1 cellular context compared by ENCODE assay signal in the genomic region with DNA sequence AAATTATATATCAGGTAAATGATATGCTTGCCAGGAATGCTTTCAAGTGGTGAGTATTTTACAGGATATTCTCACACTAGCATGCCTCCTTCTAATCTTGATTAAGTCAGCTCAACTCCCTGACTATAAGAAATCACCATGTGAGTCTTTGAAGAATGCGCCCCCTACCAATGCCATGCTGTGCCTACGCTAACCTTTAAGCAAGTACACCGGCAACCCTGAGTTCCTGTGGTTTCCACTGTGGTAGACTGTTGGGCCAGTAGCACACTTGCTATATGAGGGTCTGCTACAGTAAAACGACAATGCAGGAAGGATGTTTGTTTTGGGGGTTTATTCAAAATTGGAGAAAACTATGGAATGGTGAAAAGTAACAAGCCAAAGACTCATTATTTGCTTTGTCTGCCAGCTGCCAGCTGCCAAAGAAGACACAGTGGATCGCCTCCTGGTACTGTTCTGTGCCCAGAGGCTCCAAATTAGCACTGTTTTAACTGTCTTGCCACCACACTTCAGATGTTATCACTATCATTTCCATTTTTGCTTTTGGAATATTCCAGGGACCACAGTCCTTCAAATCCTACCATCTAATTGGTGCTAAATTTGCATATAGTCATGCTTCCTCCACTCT.
TF ChIP-seq lines count a peak whose summit lies in the region.

No MANE protein-coding gene starts in this region.

TF ChIP-seq in WTC11, 78 proteins besides CTCF, POLR2A, EP300 and RAD21 (continued from another document):
- TF ChIP-seq STAT6 (CRISPR knock-in tag; conservative IDR thresholded peaks at IDR 0.05; ENCODE audit: low read depth) (no peak), HMGXB4 (CRISPR knock-in tag; IDR thresholded peaks at IDR 0.05) (no peak), ZNF263 (CRISPR knock-in tag; IDR thresholded peaks at IDR 0.05; ENCODE audit: low read depth) (no peak), NFE2L1 (CRISPR knock-in tag; IDR thresholded peaks at IDR 0.05) (no peak), ZNF121 (CRISPR knock-in tag; IDR thresholded peaks at IDR 0.05) (no peak), AR (CRISPR knock-in tag; IDR thresholded peaks at IDR 0.05) (no peak), GRHL2 (CRISPR knock-in tag; IDR thresholded peaks at IDR 0.05; ENCODE audit: insufficient replicate concordance, severe bottlenecking) (no peak), ARID4B (CRISPR knock-in tag; IDR thresholded peaks at IDR 0.05; ENCODE audit: borderline replicate concordance) (no peak)
